22 cellular contexts compared by ENCODE assay signal in the genomic region with DNA sequence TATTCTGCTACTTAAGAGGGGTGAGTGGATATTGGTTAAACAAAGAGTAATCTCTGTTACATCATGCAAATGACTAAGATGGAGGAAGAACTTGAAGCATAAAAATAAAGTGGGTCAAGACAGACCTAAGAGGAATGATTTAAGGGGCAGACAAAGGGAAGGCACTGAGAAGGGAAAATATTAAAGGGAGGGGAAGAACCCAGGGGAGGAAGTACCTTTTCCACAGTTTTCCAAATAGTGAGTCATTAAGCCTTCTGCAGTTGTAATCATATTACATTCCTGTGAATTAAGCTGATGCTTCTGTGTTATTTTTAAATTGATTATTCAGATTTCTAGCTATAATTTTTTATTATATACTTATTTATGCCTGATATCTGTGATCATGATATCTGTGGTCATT.
"Had no signal": no experiment of that assay in that cellular context is flagged by ENCODE, and none has a peak within 500 bp of the region (broad histone marks: within the 10 kb centered on the region; RNA-seq: fewer than 3 reads in every experiment).

No MANE protein-coding gene starts in this region.

- DNase-seq: activated CD4-positive, alpha-beta T cell treated with anti-CD3 and anti-CD28 coated beads, Interleukin-2, amount 50 U/mL, for 1 hour; activated CD4-positive, CD25-positive, alpha-beta regulatory T cell; activated CD8-positive, alpha-beta memory T cell treated with anti-CD3 and anti-CD28 coated beads, Interleukin-2, amount 50 U/mL, for 4 hours; activated CD8-positive, alpha-beta T cell treated with anti-CD3 and anti-CD28 coated beads for 36 hours; activated naive CD4-positive, alpha-beta T cell treated with anti-CD3 and anti-CD28 coated beads, Interleukin-2, amount 50 U/mL, for 16 hours; activated naive CD8-positive, alpha-beta T cell treated with anti-CD3 and anti-CD28 coated beads, Interleukin-2, amount 10 ng/mL, durations not matched to agents 7 days and 5 days; adrenal gland; body of pancreas; Karpas-422; MG63; NCI-H1092 treated with DMSO at 0.1 percent for 48 hours; NCI-H1436; NCI-H2081 treated with DMSO at 0.1 percent for 48 hours; NCI-H446; NCI-H526; NCI-H82; SIG-M5; T-helper 17 cell; T-helper 9 cell had no signal

- H3K36me3 Mint-ChIP-seq: activated naive CD8-positive, alpha-beta T cell treated with anti-CD3 and anti-CD28 coated beads, Interleukin-2, amount 10 ng/mL, durations not matched to agents 7 days and 5 days had no signal

- H3K9me3 Mint-ChIP-seq: activated CD8-positive, alpha-beta T cell treated with anti-CD3 and anti-CD28 coated beads for 36 hours; activated naive CD8-positive, alpha-beta T cell treated with anti-CD3 and anti-CD28 coated beads, Interleukin-2, amount 10 ng/mL, durations not matched to agents 7 days and 5 days had no signal

- H3K27me3 ChIP-seq: adrenal gland, ascending aorta, body of pancreas, MG63 had no signal

- H3K27ac Mint-ChIP-seq: activated CD8-positive, alpha-beta T cell treated with anti-CD3 and anti-CD28 coated beads for 36 hours; activated naive CD8-positive, alpha-beta T cell treated with anti-CD3 and anti-CD28 coated beads, Interleukin-2, amount 10 ng/mL, durations not matched to agents 7 days and 5 days; T-helper 17 cell had no signal

- H3K4me1 Mint-ChIP-seq: activated naive CD8-positive, alpha-beta T cell treated with anti-CD3 and anti-CD28 coated beads, Interleukin-2, amount 10 ng/mL, durations not matched to agents 7 days and 5 days; central memory CD8-positive, alpha-beta T cell; T-helper 17 cell had no signal

- H3K36me3 ChIP-seq: adrenal gland, ascending aorta, MG63 had no signal

- H3K4me3 Mint-ChIP-seq: activated CD8-positive, alpha-beta T cell treated with anti-CD3 and anti-CD28 coated beads for 36 hours; activated naive CD8-positive, alpha-beta T cell treated with anti-CD3 and anti-CD28 coated beads, Interleukin-2, amount 10 ng/mL, durations not matched to agents 7 days and 5 days; central memory CD8-positive, alpha-beta T cell; T-helper 17 cell had no signal

- ATAC-seq: activated CD8-positive, alpha-beta T cell treated with anti-CD3 and anti-CD28 coated beads for 36 hours; body of pancreas; T-helper 17 cell had no signal

- H3K9me3 ChIP-seq: adrenal gland, ascending aorta, body of pancreas, MG63 had no signal

- H3K27ac ChIP-seq: adrenal gland, ascending aorta, body of pancreas, VCaP had no signal

- H3K4me1 ChIP-seq: adrenal gland, ascending aorta, body of pancreas had no signal

- H3K27me3 Mint-ChIP-seq: activated CD8-positive, alpha-beta T cell treated with anti-CD3 and anti-CD28 coated beads for 36 hours; activated naive CD8-positive, alpha-beta T cell treated with anti-CD3 and anti-CD28 coated beads, Interleukin-2, amount 10 ng/mL, durations not matched to agents 7 days and 5 days; central memory CD8-positive, alpha-beta T cell; T-helper 17 cell had no signal

- H3K4me3 ChIP-seq: adrenal gland, ascending aorta, body of pancreas, MG63 had no signal
